In genomic region chr5:110562189-110562588, GRCh38 we compare ENCODE assay signal across 9 cellular contexts.
"Had no signal": no experiment of that assay in that cellular context is flagged by ENCODE, and none has a peak within 500 bp of the region (broad histone marks: within the 10 kb centered on the region; RNA-seq: fewer than 3 reads in every experiment).

No MANE protein-coding gene starts in this region.

- ATAC-seq: HCT116, HepG2 had no signal

- H3K9ac ChIP-seq: GM23248 had no signal

- H2AFZ ChIP-seq: GM23248 had no signal

- H3K27ac Mint-ChIP-seq: HFFc6 had no signal

- H3K4me1 ChIP-seq: HAP-1 had no signal

- H3K4me3 Mint-ChIP-seq: HFFc6 had no signal

- H3K4me3 ChIP-seq: GM23248, HAP-1 had no signal

- DNase-seq: GM23248, GOT3, H7, HFFc6, IMR-90 had no signal

- H3K36me3 ChIP-seq: HAP-1 had no signal

- H3K27ac ChIP-seq: GM23248, HL-60 had no signal
